In the genomic region with DNA sequence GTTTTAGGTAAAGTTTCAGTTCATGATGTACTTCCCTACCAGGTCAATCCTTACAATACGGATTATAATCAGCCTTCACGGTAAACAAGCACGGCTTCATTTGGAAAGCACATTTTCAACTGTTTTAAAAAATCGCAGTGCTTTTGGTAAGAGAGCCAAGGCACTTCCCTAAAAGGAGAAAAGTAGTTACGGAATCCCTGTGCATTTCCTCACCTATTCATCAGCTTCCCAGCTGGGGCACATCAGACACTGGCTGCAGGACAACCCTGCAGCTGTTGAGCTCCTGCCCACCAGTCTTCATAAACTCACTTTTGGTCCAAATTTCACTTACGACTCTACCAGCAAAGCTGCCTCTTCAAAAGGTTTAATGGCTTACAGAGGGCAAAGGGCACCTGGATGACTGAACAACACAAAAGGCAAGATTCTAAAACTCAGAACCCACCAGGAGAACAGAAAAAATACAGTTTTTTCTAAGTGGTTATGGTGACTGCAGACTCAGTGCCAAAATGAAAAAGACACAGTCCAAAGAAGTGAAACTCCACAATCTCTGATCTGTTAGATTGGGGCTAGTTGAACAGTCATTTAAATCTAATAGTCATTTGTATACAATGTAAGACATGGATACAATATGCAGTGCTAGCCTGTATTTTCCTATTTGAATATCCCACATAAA, we compare ENCODE assay signal across 7 cellular contexts. TPM values are rescaled to one million over a fixed set of nuclear protein-coding genes. Genes with fewer than 3 reads are reported as not detected.
DNase-seq lines count a peak whose midpoint lies in the region; ATAC-seq and TF ChIP-seq lines count a peak whose summit lies in the region.

No MANE protein-coding gene starts in this region.

- ATAC-seq in Right ventricle myocardium superior (ENCODE audit: poor library complexity): peak; percentile 61
- ATAC-seq in stimulated activated effector memory CD8-positive, alpha-beta T cell treated with anti-CD3 and anti-CD28 coated beads, Interleukin-12 subunit alpha, Interleukin-12 subunit beta, amount 100 ng/mL, for 72 hours: peak; percentile 64
- ATAC-seq in HG02571 (IDR thresholded peaks at IDR 0.05; ENCODE audit: unreplicated experiment): no peak

- H3K4me3 Mint-ChIP-seq in H9: peak overlapping the region; percentile 1 to 58; a peak in 4 of 5 replicates
- H3K4me3 Mint-ChIP-seq in stimulated activated effector memory CD8-positive, alpha-beta T cell treated with anti-CD3 and anti-CD28 coated beads, Interleukin-12 subunit alpha, Interleukin-12 subunit beta, amount 100 ng/mL, for 72 hours: peak overlapping the region; percentile 95

- peaks cover 3% of the 10 kb centered on the region for H3K79me1 ChIP-seq in H9 (ENCODE audit: insufficient read depth, low read depth, low read length, poor library complexity, severe bottlenecking)

- H3F3A ChIP-seq in SU-DHL-6 (ENCODE audit: insufficient read depth): peaks cover 64% of the 10 kb centered on the region

- H3K9me3 ChIP-seq in H9 (ENCODE audit: control insufficient read depth, low read depth, low read length) (no peaks in the 10 kb centered on the region), SU-DHL-6 (ENCODE audit: insufficient read depth, low read length) (no peaks in the 10 kb centered on the region)

- intact Hi-C loops in Right ventricle myocardium superior (cut with DNase I): no loop called here

- H2AK5ac ChIP-seq in H9 (ENCODE audit: insufficient read length, low read length): no peak overlapping the region

- no peak overlapping the region for H3K23ac ChIP-seq in H9 (ENCODE audit: insufficient read length, low read depth, low read length)

- H2BK120ac ChIP-seq in H9 (ENCODE audit: low read depth, low read length, poor library complexity, severe bottlenecking): no peak overlapping the region

- no peak overlapping the region for H4K5ac ChIP-seq in H9 (ENCODE audit: insufficient read length, low read depth, low read length)

- no peaks in the 10 kb centered on the region for H3K9me2 ChIP-seq in SU-DHL-6 (replicated peaks; ENCODE audit: insufficient read depth, low read length)

- DNase-seq in H9 (no peak), Right ventricle myocardium superior (peak; percentile 76), NCI-H524 treated with DMSO at 0.1 percent for 48 hours (lab: John Stamatoyannopoulos, UW) (no peak), Ammon's horn (ENCODE audit: low spot score) (no peak)
- no peak for DNase-seq in stimulated activated effector memory CD8-positive, alpha-beta T cell treated with anti-CD3 and anti-CD28 coated beads, Interleukin-12 subunit alpha, Interleukin-12 subunit beta, amount 100 ng/mL, for 72 hours (ENCODE audit: low spot score in 2 of 2)

- H2BK5ac ChIP-seq in H9 (ENCODE audit: insufficient read length, low read length): no peak overlapping the region

- no peak overlapping the region for H3K4ac ChIP-seq in H9 (ENCODE audit: low read depth, low read length)

- H3K18ac ChIP-seq in H9 (ENCODE audit: insufficient read length, low read depth, low read length): no peak overlapping the region

- H2BK15ac ChIP-seq in H9 (ENCODE audit: low read depth, low read length): no peak overlapping the region

- no peak overlapping the region for H4K91ac ChIP-seq in H9 (ENCODE audit: insufficient read length, low read depth, low read length)

- no peak overlapping the region for H3K56ac ChIP-seq in H9 (ENCODE audit: insufficient read length, low read depth, low read length)

- H3K14ac ChIP-seq in H9 (ENCODE audit: insufficient read depth, low read length): no peak overlapping the region

- TF ChIP-seq CTCF in H9 (conservative IDR thresholded peaks at IDR 0.05): no peak
- TF ChIP-seq CTCF in SU-DHL-6 (IDR thresholded peaks at IDR 0.05; ENCODE audit: insufficient read depth, low read length, poor library complexity, severe bottlenecking): no peak

- H3K27me3 ChIP-seq in H9 (ENCODE audit: insufficient read depth, low read length): no peaks in the 10 kb centered on the region
- H3K27me3 ChIP-seq in SU-DHL-6 (ENCODE audit: low read length): no peaks in the 10 kb centered on the region

- H3K9me3 Mint-ChIP-seq in H9: no peaks in the 10 kb centered on the region
- H3K9me3 Mint-ChIP-seq in stimulated activated effector memory CD8-positive, alpha-beta T cell treated with anti-CD3 and anti-CD28 coated beads, Interleukin-12 subunit alpha, Interleukin-12 subunit beta, amount 100 ng/mL, for 72 hours: no peaks in the 10 kb centered on the region

- H2AFZ ChIP-seq in H9 (ENCODE audit: low read length): no peak overlapping the region
- no peak overlapping the region for H2AFZ ChIP-seq in SU-DHL-6 (ENCODE audit: low read depth, low read length, severe bottlenecking)

- H3K27ac Mint-ChIP-seq in H9: peak overlapping the region in 2 of 3 experiments; percentile 51 to 96; a peak in 3 of 7 replicates
- peak overlapping the region; percentile 98 for H3K27ac Mint-ChIP-seq in stimulated activated effector memory CD8-positive, alpha-beta T cell treated with anti-CD3 and anti-CD28 coated beads, Interleukin-12 subunit alpha, Interleukin-12 subunit beta, amount 100 ng/mL, for 72 hours

- H3K23me2 ChIP-seq in H9 (ENCODE audit: insufficient read length, low read depth, low read length, poor library complexity, severe bottlenecking): peaks cover 7% of the 10 kb centered on the region

- no peak overlapping the region for H3K27ac ChIP-seq in H9 (ENCODE audit: insufficient read length, low read depth, low read length)
- peak overlapping the region; percentile 55 for H3K27ac ChIP-seq in SU-DHL-6 (ENCODE audit: low read depth, low read length)

- no peak overlapping the region for H4K8ac ChIP-seq in H9 (replicated peaks; ENCODE audit: insufficient read length, low read depth, low read length)

- no peaks in the 10 kb centered on the region for H4K20me1 ChIP-seq in H9 (ENCODE audit: control insufficient read depth, insufficient read depth, insufficient read length)
- peaks cover 82% of the 10 kb centered on the region for H4K20me1 ChIP-seq in SU-DHL-6 (ENCODE audit: low read depth, low read length)

- H3K36me3 ChIP-seq in SU-DHL-6 (ENCODE audit: low read length): peaks cover 22% of the 10 kb centered on the region

- peaks cover 6% of the 10 kb centered on the region; the same call in 1 of the 2 replicates for H3K4me1 ChIP-seq in H9 (ENCODE audit: insufficient read depth, low read length)

- no peak overlapping the region for H2BK12ac ChIP-seq in H9 (ENCODE audit: insufficient read length, low read depth, low read length)

- peaks cover 29 to 64% (median 55%) of the 10 kb centered on the region in 3 experiments for H3K36me3 Mint-ChIP-seq in H9 (ENCODE audit: insufficient read depth in 1 of 3, low read depth in 3 of 3)
- peaks cover 100% of the 10 kb centered on the region for H3K36me3 Mint-ChIP-seq in stimulated activated effector memory CD8-positive, alpha-beta T cell treated with anti-CD3 and anti-CD28 coated beads, Interleukin-12 subunit alpha, Interleukin-12 subunit beta, amount 100 ng/mL, for 72 hours

- no peaks in the 10 kb centered on the region for H3K27me3 Mint-ChIP-seq in H9 (ENCODE audit: low read depth)

- H3K9ac ChIP-seq in H9 (ENCODE audit: extremely low read depth, insufficient read length, low read length) (no peak overlapping the region), SU-DHL-6 (ENCODE audit: low read length) (peak overlapping the region; percentile 29)

- WGBS in H9 (ENCODE audit: extremely low coverage, insufficient read length, low lambda C conversion rate): no CpG with 5 or more reads among the region's 6 CpGs

- H3K79me2 ChIP-seq in H9 (ENCODE audit: insufficient read depth, low read length) (peaks cover 90% of the 10 kb centered on the region), SU-DHL-6 (ENCODE audit: insufficient read depth, low read length) (peaks cover 100% of the 10 kb centered on the region)

- no peak overlapping the region for H3T11ph ChIP-seq in H9 (ENCODE audit: low read length)

- H2BK20ac ChIP-seq in H9 (ENCODE audit: low read depth, low read length, poor library complexity, severe bottlenecking): no peak overlapping the region

- peaks cover 77% of the 10 kb centered on the region in 2 experiments for H3K4me1 Mint-ChIP-seq in H9
- peaks cover 72% of the 10 kb centered on the region for H3K4me1 Mint-ChIP-seq in stimulated activated effector memory CD8-positive, alpha-beta T cell treated with anti-CD3 and anti-CD28 coated beads, Interleukin-12 subunit alpha, Interleukin-12 subunit beta, amount 100 ng/mL, for 72 hours

- H3K4me2 ChIP-seq in H9 (ENCODE audit: insufficient read depth, insufficient read length, low read length) (no peak overlapping the region), SU-DHL-6 (ENCODE audit: low read depth, low read length, poor library complexity, severe bottlenecking) (peak overlapping the region; percentile 80)

- H3K4me3 ChIP-seq in SU-DHL-6 (ENCODE audit: insufficient read depth, low read length, poor library complexity, severe bottlenecking): peak overlapping the region; percentile 9

RNA-seq across cellular contexts. Expression of gene SNX5, which starts 7.5 kb away (rescaled TPM):
- total RNA-seq in H9 (2021): 179 and 194 TPM in 2 replicates
- total RNA-seq in Right ventricle myocardium superior: 39.9 TPM

RNA-seq across cellular contexts. Expression of gene MGME1, which starts 7.8 kb away (rescaled TPM):
- total RNA-seq in H9 (2021) (47.7 and 48.9 TPM in 2 replicates), Right ventricle myocardium superior (14.2 TPM)
